In genomic region chr14:97626088-97626487, GRCh38 we compare ENCODE assay signal across 15 cellular contexts.
A peak's percentile ranks its signal among the peaks of the same experiment; 100 is the strongest.
DNase-seq lines count a peak whose midpoint lies in the region; ATAC-seq and TF ChIP-seq lines count a peak whose summit lies in the region.
"Had no signal": no experiment of that assay in that cellular context is flagged by ENCODE, and none has a peak within 500 bp of the region (broad histone marks: within the 10 kb centered on the region; RNA-seq: fewer than 3 reads in every experiment).

No MANE protein-coding gene starts in this region.

- no peak for TF ChIP-seq CTCF in WTC11 (IDR thresholded peaks at IDR 0.05)

- H3K27ac Mint-ChIP-seq in WTC11: 0 out of 2 replicates have a peak overlapping the region, but pooled peaks have one; percentile 31
- H3K27ac Mint-ChIP-seq: H9 had no signal

- no peak for ATAC-seq in WTC11
- ATAC-seq in HG02938 (IDR thresholded peaks at IDR 0.05; ENCODE audit: unreplicated experiment): no peak
- ATAC-seq: Panc1 had no signal

- POLR2A ChIA-PET in WTC11 (lab: Charles Lee): no interaction called here

- DNase-seq in NCI-H510A treated with DMSO at 0.1 percent for 48 hours (lab: John Stamatoyannopoulos, UW) (peak; percentile 32), NCI-H510A (lab: John Stamatoyannopoulos, UW) (no peak), NCI-H1105 treated with DMSO at 0.1 percent for 48 hours (lab: John Stamatoyannopoulos, UW) (peak; percentile 96), NCI-H2107 treated with DMSO at 0.1 percent for 48 hours (lab: John Stamatoyannopoulos, UW; ENCODE audit: unreplicated experiment) (peak; percentile 49), WTC11 (ENCODE audit: low spot score) (no peak), SW 1271 (lab: John Stamatoyannopoulos, UW) (no peak)
- DNase-seq in activated effector memory CD4-positive, alpha-beta T cell treated with Interleukin-2 at 50 U/mL for 16 hours: no peak
- DNase-seq: CD4-positive, alpha-beta memory T cell; H9; Kasumi-1; MG63; NCI-H1092; NCI-H2081 treated with DMSO at 0.1 percent for 48 hours had no signal

- H3K27me3 Mint-ChIP-seq in WTC11 (ENCODE audit: low read depth): no peaks in the 10 kb centered on the region
- H3K27me3 Mint-ChIP-seq: CD4-positive, alpha-beta memory T cell had no signal

- peaks cover 31% of the 10 kb centered on the region for H3K4me1 Mint-ChIP-seq in WTC11

- H3K9me3 Mint-ChIP-seq in WTC11: no peaks in the 10 kb centered on the region
- H3K9me3 Mint-ChIP-seq: H9 had no signal

- no peaks in the 10 kb centered on the region for H3K36me3 Mint-ChIP-seq in WTC11
- H3K36me3 Mint-ChIP-seq: CD4-positive, alpha-beta memory T cell had no signal

- H3K4me3 Mint-ChIP-seq in WTC11: no peak overlapping the region
- H3K4me3 Mint-ChIP-seq: CD4-positive, alpha-beta memory T cell; H9 had no signal

- CTCF ChIA-PET in WTC11 (lab: Charles Lee): no interaction called here

TF ChIP-seq in WTC11, 78 proteins besides CTCF, POLR2A, EP300 and RAD21 (continues in another document):
- TF ChIP-seq E2F1 (CRISPR knock-in tag; IDR thresholded peaks at IDR 0.05) (no peak), AR (CRISPR knock-in tag; IDR thresholded peaks at IDR 0.05) (no peak), ARID4B (CRISPR knock-in tag; IDR thresholded peaks at IDR 0.05; ENCODE audit: borderline replicate concordance) (no peak), JAZF1 (CRISPR knock-in tag; IDR thresholded peaks at IDR 0.05) (no peak), NR1H2 (CRISPR knock-in tag; IDR thresholded peaks at IDR 0.05) (no peak), OVOL2 (CRISPR knock-in tag; IDR thresholded peaks at IDR 0.05; ENCODE audit: borderline replicate concordance) (no peak), GRHL2 (CRISPR knock-in tag; IDR thresholded peaks at IDR 0.05; ENCODE audit: insufficient replicate concordance, severe bottlenecking) (no peak), ZNF138 (CRISPR knock-in tag; conservative IDR thresholded peaks at IDR 0.05) (no peak), PRRX2 (CRISPR knock-in tag; IDR thresholded peaks at IDR 0.05) (no peak), FOXJ3 (CRISPR knock-in tag; IDR thresholded peaks at IDR 0.05; ENCODE audit: borderline replicate concordance) (no peak), CBFB (CRISPR knock-in tag; IDR thresholded peaks at IDR 0.05; ENCODE audit: low read depth) (no peak), MAX (CRISPR knock-in tag; IDR thresholded peaks at IDR 0.05) (no peak)
- TF ChIP-seq, protein P1, sequence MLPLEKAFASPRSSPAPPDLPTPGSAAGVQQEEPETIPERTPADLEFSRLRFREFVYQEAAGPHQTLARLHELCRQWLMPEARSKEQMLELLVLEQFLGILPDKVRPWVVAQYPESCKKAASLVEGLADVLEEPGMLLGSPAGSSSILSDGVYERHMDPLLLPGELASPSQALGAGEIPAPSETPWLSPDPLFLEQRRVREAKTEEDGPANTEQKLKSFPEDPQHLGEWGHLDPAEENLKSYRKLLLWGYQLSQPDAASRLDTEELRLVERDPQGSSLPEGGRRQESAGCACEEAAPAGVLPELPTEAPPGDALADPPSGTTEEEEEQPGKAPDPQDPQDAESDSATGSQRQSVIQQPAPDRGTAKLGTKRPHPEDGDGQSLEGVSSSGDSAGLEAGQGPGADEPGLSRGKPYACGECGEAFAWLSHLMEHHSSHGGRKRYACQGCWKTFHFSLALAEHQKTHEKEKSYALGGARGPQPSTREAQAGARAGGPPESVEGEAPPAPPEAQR (CRISPR knock-in tag; IDR thresholded peaks at IDR 0.05): no peak
- TF ChIP-seq, protein P2, sequence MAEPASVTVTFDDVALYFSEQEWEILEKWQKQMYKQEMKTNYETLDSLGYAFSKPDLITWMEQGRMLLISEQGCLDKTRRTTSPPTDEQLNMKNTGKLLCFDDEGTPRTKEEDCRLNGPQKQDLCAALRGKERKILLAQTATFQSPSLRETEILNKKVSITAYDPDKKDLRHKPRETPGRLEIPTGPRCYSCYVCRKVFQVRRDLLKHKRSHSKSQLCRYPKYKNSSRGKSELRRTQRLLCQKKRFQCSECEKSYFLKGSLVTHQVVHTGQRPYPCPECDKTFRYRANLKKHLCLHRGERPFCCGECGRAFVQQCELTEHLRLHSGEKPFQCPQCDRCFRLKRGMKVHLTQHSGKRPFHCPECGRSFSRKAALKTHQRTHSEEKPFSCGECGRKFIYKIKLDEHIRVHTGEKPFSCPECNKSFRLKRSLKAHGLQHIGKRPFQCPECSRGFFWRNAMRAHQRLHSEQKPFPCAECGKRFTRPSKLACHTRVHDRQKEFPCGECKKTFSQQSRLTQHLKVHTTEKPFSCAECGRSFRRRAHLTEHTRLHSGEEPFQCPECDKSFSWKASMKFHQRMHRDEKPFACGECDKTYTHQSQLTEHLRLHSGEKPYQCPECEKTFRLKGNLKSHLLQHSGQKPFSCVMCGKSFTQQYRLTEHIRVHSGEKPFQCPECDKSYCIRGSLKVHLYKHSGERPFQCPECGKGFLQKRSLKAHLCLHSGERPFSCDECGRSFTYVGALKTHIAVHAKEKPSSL (CRISPR knock-in tag; conservative IDR thresholded peaks at IDR 0.05): no peak
- TF ChIP-seq, protein P3, sequence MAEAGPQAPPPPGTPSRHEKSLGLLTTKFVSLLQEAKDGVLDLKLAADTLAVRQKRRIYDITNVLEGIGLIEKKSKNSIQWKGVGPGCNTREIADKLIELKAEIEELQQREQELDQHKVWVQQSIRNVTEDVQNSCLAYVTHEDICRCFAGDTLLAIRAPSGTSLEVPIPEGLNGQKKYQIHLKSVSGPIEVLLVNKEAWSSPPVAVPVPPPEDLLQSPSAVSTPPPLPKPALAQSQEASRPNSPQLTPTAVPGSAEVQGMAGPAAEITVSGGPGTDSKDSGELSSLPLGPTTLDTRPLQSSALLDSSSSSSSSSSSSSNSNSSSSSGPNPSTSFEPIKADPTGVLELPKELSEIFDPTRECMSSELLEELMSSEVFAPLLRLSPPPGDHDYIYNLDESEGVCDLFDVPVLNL (CRISPR knock-in tag; IDR thresholded peaks at IDR 0.05; ENCODE audit: borderline replicate concordance, low read depth): no peak

Comparison
In these comparisons a context has a peak if more than half of its experiments do, and no peak if none do; other contexts are left out.
1. DNase-seq: peak in NCI-H510A treated with DMSO at 0.1 percent for 48 hours (single experiment), NCI-H1105 treated with DMSO at 0.1 percent for 48 hours (single experiment) and NCI-H2107 treated with DMSO at 0.1 percent for 48 hours (single experiment); none in NCI-H510A (single experiment), WTC11 (single experiment), SW 1271 (0 of 2) and activated effector memory CD4-positive, alpha-beta T cell treated with Interleukin-2 at 50 U/mL for 16 hours (single experiment).